Comparison of ENCODE assay signal across 8 cellular contexts in genomic region chr2:135985826-135986393, GRCh38. TPM values are rescaled to one million over a fixed set of nuclear protein-coding genes. Genes with fewer than 3 reads are reported as not detected.
DNase-seq lines count a peak whose midpoint lies in the region; ATAC-seq, FAIRE-seq and TF ChIP-seq lines count a peak whose summit lies in the region.

No MANE protein-coding gene starts in this region.

- no peaks in the 10 kb centered on the region for H3K9me1 ChIP-seq in keratinocyte (ENCODE audit: control insufficient read depth, extremely low read depth, insufficient read depth, low read length)

- H3K27me3 ChIP-seq in RWPE2 (ENCODE audit: insufficient read depth, poor library complexity, severe bottlenecking) (no peaks in the 10 kb centered on the region), adipocyte (replicated peaks; ENCODE audit: control insufficient read depth, insufficient read depth, low read length) (no peaks in the 10 kb centered on the region), keratinocyte (ENCODE audit: control insufficient read depth, extremely low read depth, insufficient read depth, low read length) (no peaks in the 10 kb centered on the region)

- no peak for TF ChIP-seq CTCF in RWPE2 (IDR thresholded peaks at IDR 0.05; ENCODE audit: poor library complexity, severe bottlenecking)
- no peak for TF ChIP-seq CTCF in keratinocyte (optimal IDR thresholded peaks at IDR 0.05 in 1 of 3, IDR thresholded peaks at IDR 0.05 in 1 of 3, conservative IDR thresholded peaks at IDR 0.05 in 1 of 3; ENCODE audit: extremely low read depth in 1 of 3, insufficient read depth in 2 of 3, low read length in 3 of 3)

- no peak for FAIRE-seq in keratinocyte (lab: Jason Lieb, UNC)
- no peak for FAIRE-seq in frontal cortex (lab: Jason Lieb, UNC)

- peaks cover 30% of the 10 kb centered on the region for H3K79me2 ChIP-seq in keratinocyte (ENCODE audit: control insufficient read depth, insufficient read depth, low read length)

- no peaks in the 10 kb centered on the region for H4K20me1 ChIP-seq in keratinocyte (ENCODE audit: control insufficient read depth, extremely low read depth, insufficient read depth, low read length)

- peak overlapping the region; percentile 98 for H3K9ac ChIP-seq in adipocyte (ENCODE audit: low read length)
- H3K9ac ChIP-seq in keratinocyte (ENCODE audit: control insufficient read depth, extremely low read depth, insufficient read depth, low read length): peak overlapping the region; percentile 98

- H3K4me1 ChIP-seq in RWPE2 (ENCODE audit: insufficient read depth, poor library complexity, severe bottlenecking): peaks cover 10% of the 10 kb centered on the region
- H3K4me1 ChIP-seq in adipocyte (ENCODE audit: control insufficient read depth, insufficient read depth, low read length): peaks cover 16% of the 10 kb centered on the region
- peaks cover 12% of the 10 kb centered on the region for H3K4me1 ChIP-seq in keratinocyte (ENCODE audit: control insufficient read depth, extremely low read depth, insufficient read depth, low read length)

- H3K4me3 ChIP-seq in RWPE2 (ENCODE audit: severe bottlenecking) (peak overlapping the region; percentile 97), adipocyte (ENCODE audit: low read length) (peak overlapping the region; percentile 90), keratinocyte (ENCODE audit: control insufficient read depth in 2 of 3, extremely low read depth in 1 of 3, insufficient read depth in 2 of 3, low read depth in 1 of 3, low read length in 3 of 3) (peak overlapping the region; percentile 86 to 98 (median 89))

- H3K9me3 ChIP-seq in RWPE2 (ENCODE audit: severe bottlenecking) (no peaks in the 10 kb centered on the region), adipocyte (ENCODE audit: control insufficient read depth, low read length) (no peaks in the 10 kb centered on the region), keratinocyte (ENCODE audit: control insufficient read depth, low read depth, low read length) (no peaks in the 10 kb centered on the region)

- H2AFZ ChIP-seq in keratinocyte (ENCODE audit: control insufficient read depth, low read length): peak overlapping the region; percentile 97

- dilution Hi-C loops in keratinocyte (cut with MboI; ENCODE audit: extremely low pct_ligation_motif_present, low sequenced_read_pairs): no loop called here

- peaks cover 26% of the 10 kb centered on the region for H3K36me3 ChIP-seq in RWPE2 (ENCODE audit: low read depth)
- H3K36me3 ChIP-seq in adipocyte (ENCODE audit: control insufficient read depth, insufficient read depth, low read length, severe bottlenecking): peaks cover 13% of the 10 kb centered on the region
- peaks cover 0 to 10% of the 10 kb centered on the region in 2 experiments for H3K36me3 ChIP-seq in keratinocyte (ENCODE audit: control insufficient read depth in 2 of 2, extremely low read depth in 1 of 2, insufficient read depth in 2 of 2, low read length in 2 of 2)

- H3K27ac ChIP-seq in RWPE2 (ENCODE audit: poor library complexity, severe bottlenecking): peak overlapping the region; percentile 81
- peak overlapping the region; percentile 97 for H3K27ac ChIP-seq in keratinocyte (ENCODE audit: control insufficient read depth, insufficient read depth, low read length)

- peak overlapping the region; percentile 95 for H3K4me2 ChIP-seq in keratinocyte (ENCODE audit: control insufficient read depth, extremely low read depth, insufficient read depth, low read depth, low read length)

- no peak for DNase-seq in RWPE2 (ENCODE audit: low spot score)
- no peak for DNase-seq in adipocyte (ENCODE audit: low read depth)
- no peak for DNase-seq in keratinocyte (ENCODE audit: low read depth, low spot score)
- peak; percentile 46 for DNase-seq in stimulated activated CD8-positive, alpha-beta memory T cell treated with anti-CD3 and anti-CD28 coated beads, Interleukin-12 subunit alpha, Interleukin-12 subunit beta, amount 100 ng/mL, for 1 hour (ENCODE audit: low read depth)
- no peak for DNase-seq in DMS 273 treated with DMSO at 0.1 percent for 48 hours (lab: John Stamatoyannopoulos, UW)
- DNase-seq in frontal cortex (ENCODE audit: low spot score in 2 of 2): no peak

- peak; percentile 26 for ATAC-seq in GM18858 (IDR thresholded peaks at IDR 0.05; ENCODE audit: unreplicated experiment)
- peak; percentile 38 for ATAC-seq in HG02981 (IDR thresholded peaks at IDR 0.05; ENCODE audit: unreplicated experiment)
- ATAC-seq in RWPE2 (ENCODE audit: low read depth): peak; percentile 6; the same call in 2 of the 3 replicates

RNA-seq across cellular contexts. Expression of gene DARS1, which starts 0.5 kb away (rescaled TPM):
- polyA plus RNA-seq in keratinocyte: 78.3 to 129 TPM (median 80.3 TPM) in 3 replicates
- 189 TPM for polyA plus RNA-seq in keratinocyte (2011; ENCODE audit: low read depth)
- polyA plus RNA-seq in keratinocyte (2011; cell fraction: cytosol; rRNA removed): 52.4 and 94.1 TPM in 2 replicates
- 53.9 and 79.3 TPM in 2 replicates for polyA plus RNA-seq in keratinocyte (2011; cell fraction: nucleus; rRNA removed)
- 51.5 and 55.4 TPM in 2 replicates for polyA plus RNA-seq in keratinocyte (2012; ENCODE audit: low replicate concordance)
- 21.0 to 88.2 TPM (median 42.4 TPM) in 3 replicates for polyA minus RNA-seq in keratinocyte
- polyA minus RNA-seq in keratinocyte (2011; cell fraction: cytosol; rRNA and poly(A)+ RNA removed): 48.7 TPM
- polyA minus RNA-seq in keratinocyte (2011; cell fraction: nucleus; rRNA and poly(A)+ RNA removed): 18.3 and 33.9 TPM in 2 replicates
- 54.6 TPM for total RNA-seq in frontal cortex
